In genomic region chr5:29944327-29944726, GRCh38 we compare ENCODE assay signal across 3 cellular contexts.
"Had no signal": no experiment of that assay in that cellular context is flagged by ENCODE, and none has a peak within 500 bp of the region (broad histone marks: within the 10 kb centered on the region; RNA-seq: fewer than 3 reads in every experiment).

No MANE protein-coding gene starts in this region.

- ATAC-seq: GM12878 had no signal

- DNase-seq: GDM1, GF-D8 had no signal

- H3K4me3 ChIP-seq: GM12878 had no signal
